In the genomic region with DNA sequence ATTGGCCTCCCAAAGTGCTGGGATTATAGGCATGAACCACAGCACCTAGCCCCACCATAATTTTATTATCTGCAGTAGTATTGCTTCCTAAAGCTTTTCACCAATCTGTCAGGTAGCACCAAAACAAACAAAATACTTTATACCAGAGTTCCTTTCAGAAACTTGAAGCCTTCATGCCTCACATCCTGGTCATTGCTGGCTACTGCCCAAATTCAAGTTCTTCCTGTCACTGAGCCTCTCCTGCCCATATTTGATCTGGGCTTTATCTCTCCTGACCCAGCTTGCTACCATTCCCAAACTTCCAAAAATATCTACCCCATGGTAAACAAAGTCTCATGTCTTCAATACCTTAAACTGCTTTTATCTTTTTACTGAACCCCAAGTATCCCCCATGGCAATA, we compare ENCODE assay signal across 1 cellular context.
TF ChIP-seq lines count a peak whose summit lies in the region.

No MANE protein-coding gene starts in this region.

TF ChIP-seq in GM12878, 131 proteins besides CTCF, POLR2A, EP300 and RAD21 (continued from another document):
- TF ChIP-seq, protein P1, sequence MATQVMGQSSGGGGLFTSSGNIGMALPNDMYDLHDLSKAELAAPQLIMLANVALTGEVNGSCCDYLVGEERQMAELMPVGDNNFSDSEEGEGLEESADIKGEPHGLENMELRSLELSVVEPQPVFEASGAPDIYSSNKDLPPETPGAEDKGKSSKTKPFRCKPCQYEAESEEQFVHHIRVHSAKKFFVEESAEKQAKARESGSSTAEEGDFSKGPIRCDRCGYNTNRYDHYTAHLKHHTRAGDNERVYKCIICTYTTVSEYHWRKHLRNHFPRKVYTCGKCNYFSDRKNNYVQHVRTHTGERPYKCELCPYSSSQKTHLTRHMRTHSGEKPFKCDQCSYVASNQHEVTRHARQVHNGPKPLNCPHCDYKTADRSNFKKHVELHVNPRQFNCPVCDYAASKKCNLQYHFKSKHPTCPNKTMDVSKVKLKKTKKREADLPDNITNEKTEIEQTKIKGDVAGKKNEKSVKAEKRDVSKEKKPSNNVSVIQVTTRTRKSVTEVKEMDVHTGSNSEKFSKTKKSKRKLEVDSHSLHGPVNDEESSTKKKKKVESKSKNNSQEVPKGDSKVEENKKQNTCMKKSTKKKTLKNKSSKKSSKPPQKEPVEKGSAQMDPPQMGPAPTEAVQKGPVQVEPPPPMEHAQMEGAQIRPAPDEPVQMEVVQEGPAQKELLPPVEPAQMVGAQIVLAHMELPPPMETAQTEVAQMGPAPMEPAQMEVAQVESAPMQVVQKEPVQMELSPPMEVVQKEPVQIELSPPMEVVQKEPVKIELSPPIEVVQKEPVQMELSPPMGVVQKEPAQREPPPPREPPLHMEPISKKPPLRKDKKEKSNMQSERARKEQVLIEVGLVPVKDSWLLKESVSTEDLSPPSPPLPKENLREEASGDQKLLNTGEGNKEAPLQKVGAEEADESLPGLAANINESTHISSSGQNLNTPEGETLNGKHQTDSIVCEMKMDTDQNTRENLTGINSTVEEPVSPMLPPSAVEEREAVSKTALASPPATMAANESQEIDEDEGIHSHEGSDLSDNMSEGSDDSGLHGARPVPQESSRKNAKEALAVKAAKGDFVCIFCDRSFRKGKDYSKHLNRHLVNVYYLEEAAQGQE (IDR thresholded peaks at IDR 0.05; ENCODE audit: low read depth, low read length): no peak
- no peak for TF ChIP-seq FOS (IDR thresholded peaks at IDR 0.05; ENCODE audit: borderline replicate concordance, extremely low read depth, insufficient read length)
- no peak for TF ChIP-seq ASH2L (IDR thresholded peaks at IDR 0.05; ENCODE audit: borderline replicate concordance, low read depth)
- TF ChIP-seq, protein P2, sequence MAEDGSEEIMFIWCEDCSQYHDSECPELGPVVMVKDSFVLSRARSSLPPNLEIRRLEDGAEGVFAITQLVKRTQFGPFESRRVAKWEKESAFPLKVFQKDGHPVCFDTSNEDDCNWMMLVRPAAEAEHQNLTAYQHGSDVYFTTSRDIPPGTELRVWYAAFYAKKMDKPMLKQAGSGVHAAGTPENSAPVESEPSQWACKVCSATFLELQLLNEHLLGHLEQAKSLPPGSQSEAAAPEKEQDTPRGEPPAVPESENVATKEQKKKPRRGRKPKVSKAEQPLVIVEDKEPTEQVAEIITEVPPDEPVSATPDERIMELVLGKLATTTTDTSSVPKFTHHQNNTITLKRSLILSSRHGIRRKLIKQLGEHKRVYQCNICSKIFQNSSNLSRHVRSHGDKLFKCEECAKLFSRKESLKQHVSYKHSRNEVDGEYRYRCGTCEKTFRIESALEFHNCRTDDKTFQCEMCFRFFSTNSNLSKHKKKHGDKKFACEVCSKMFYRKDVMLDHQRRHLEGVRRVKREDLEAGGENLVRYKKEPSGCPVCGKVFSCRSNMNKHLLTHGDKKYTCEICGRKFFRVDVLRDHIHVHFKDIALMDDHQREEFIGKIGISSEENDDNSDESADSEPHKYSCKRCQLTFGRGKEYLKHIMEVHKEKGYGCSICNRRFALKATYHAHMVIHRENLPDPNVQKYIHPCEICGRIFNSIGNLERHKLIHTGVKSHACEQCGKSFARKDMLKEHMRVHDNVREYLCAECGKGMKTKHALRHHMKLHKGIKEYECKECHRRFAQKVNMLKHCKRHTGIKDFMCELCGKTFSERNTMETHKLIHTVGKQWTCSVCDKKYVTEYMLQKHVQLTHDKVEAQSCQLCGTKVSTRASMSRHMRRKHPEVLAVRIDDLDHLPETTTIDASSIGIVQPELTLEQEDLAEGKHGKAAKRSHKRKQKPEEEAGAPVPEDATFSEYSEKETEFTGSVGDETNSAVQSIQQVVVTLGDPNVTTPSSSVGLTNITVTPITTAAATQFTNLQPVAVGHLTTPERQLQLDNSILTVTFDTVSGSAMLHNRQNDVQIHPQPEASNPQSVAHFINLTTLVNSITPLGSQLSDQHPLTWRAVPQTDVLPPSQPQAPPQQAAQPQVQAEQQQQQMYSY (CRISPR knock-in tag; IDR thresholded peaks at IDR 0.05): no peak
